Comparison of ENCODE assay signal across 1 cellular context in genomic region chr6:143652840-143653239, GRCh38.
TF ChIP-seq lines count a peak whose summit lies in the region.

No MANE protein-coding gene starts in this region.

TF ChIP-seq in K562, 482 proteins besides CTCF, POLR2A, EP300 and RAD21 (continued from another document):
- TF ChIP-seq, protein P1, sequence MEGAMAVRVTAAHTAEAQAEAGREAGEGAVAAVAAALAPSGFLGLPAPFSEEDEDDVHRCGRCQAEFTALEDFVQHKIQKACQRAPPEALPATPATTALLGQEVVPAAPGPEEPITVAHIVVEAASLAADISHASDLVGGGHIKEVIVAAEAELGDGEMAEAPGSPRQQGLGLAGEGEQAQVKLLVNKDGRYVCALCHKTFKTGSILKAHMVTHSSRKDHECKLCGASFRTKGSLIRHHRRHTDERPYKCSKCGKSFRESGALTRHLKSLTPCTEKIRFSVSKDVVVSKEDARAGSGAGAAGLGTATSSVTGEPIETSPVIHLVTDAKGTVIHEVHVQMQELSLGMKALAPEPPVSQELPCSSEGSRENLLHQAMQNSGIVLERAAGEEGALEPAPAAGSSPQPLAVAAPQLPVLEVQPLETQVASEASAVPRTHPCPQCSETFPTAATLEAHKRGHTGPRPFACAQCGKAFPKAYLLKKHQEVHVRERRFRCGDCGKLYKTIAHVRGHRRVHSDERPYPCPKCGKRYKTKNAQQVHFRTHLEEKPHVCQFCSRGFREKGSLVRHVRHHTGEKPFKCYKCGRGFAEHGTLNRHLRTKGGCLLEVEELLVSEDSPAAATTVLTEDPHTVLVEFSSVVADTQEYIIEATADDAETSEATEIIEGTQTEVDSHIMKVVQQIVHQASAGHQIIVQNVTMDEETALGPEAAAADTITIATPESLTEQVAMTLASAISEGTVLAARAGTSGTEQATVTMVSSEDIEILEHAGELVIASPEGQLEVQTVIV (CRISPR knock-in tag; IDR thresholded peaks at IDR 0.05; ENCODE audit: borderline replicate concordance): no peak
- TF ChIP-seq ZNF274 (IDR thresholded peaks at IDR 0.05; ENCODE audit: borderline replicate concordance, low read depth, low read length): no peak
- no peak for TF ChIP-seq ATF4 (CRISPR knock-in tag; IDR thresholded peaks at IDR 0.05)
- TF ChIP-seq, protein P2, sequence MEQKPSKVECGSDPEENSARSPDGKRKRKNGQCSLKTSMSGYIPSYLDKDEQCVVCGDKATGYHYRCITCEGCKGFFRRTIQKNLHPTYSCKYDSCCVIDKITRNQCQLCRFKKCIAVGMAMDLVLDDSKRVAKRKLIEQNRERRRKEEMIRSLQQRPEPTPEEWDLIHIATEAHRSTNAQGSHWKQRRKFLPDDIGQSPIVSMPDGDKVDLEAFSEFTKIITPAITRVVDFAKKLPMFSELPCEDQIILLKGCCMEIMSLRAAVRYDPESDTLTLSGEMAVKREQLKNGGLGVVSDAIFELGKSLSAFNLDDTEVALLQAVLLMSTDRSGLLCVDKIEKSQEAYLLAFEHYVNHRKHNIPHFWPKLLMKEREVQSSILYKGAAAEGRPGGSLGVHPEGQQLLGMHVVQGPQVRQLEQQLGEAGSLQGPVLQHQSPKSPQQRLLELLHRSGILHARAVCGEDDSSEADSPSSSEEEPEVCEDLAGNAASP (IDR thresholded peaks at IDR 0.05): no peak
- TF ChIP-seq ARID2 (IDR thresholded peaks at IDR 0.05): no peak
- no peak for TF ChIP-seq CHD1 (IDR thresholded peaks at IDR 0.05; ENCODE audit: low read length)
- no peak for TF ChIP-seq ZFP36 (IDR thresholded peaks at IDR 0.05; ENCODE audit: low read depth, low read length, partially characterized antibody)
- no peak for TF ChIP-seq ZNF197 (CRISPR knock-in tag; IDR thresholded peaks at IDR 0.05; ENCODE audit: low read depth)
- TF ChIP-seq L3MBTL2 (IDR thresholded peaks at IDR 0.05): no peak
- TF ChIP-seq CBX3 (IDR thresholded peaks at IDR 0.05; ENCODE audit: borderline replicate concordance in 1 of 2, low read length in 2 of 2): no peak
- TF ChIP-seq ZNF586 (CRISPR knock-in tag; conservative IDR thresholded peaks at IDR 0.05): no peak
- no peak for TF ChIP-seq E2F8 (IDR thresholded peaks at IDR 0.05; ENCODE audit: low read depth, partially characterized antibody)
- no peak for TF ChIP-seq SIX5 (IDR thresholded peaks at IDR 0.05; ENCODE audit: borderline replicate concordance in 1 of 2, insufficient read depth in 1 of 2, low read depth in 1 of 2, low read length in 2 of 2)
